ENCODE assay signal across 2 cellular contexts in the genomic region with DNA sequence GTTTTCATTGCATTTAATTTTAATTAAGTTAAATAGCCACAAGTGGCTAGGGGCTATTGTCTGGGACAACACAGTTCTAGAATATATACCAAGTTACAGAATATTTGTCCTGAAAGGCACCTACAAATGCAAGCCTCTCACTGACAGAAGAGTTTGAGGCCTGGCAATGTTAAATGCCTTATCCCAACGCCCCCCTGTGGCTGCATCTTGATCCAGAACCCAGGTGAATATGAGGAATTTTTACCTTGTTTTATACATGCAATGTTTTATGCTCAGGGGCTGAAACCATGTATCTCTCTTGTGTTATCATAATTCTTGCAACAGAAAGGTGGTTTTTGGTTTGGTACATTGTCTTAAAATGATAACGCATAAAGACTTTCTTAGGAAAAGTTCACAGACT.
TF ChIP-seq lines count a peak whose summit lies in the region.

No MANE protein-coding gene starts in this region.

TF ChIP-seq in K562, 482 proteins besides CTCF, POLR2A, EP300 and RAD21 (continued from another document):
- TF ChIP-seq THAP12 (CRISPR knock-in tag; IDR thresholded peaks at IDR 0.05), result no peak
- TF ChIP-seq, protein P1, sequence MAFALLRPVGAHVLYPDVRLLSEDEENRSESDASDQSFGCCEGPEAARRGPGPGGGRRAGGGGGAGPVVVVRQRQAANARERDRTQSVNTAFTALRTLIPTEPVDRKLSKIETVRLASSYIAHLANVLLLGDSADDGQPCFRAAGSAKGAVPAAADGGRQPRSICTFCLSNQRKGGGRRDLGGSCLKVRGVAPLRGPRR (CRISPR knock-in tag; IDR thresholded peaks at IDR 0.05), result no peak

TF ChIP-seq in neural cell, 6 proteins besides CTCF, POLR2A, EP300 and RAD21 (continued from another document):
- no peak for TF ChIP-seq REST (IDR thresholded peaks at IDR 0.05; ENCODE audit: borderline replicate concordance)
